In the genomic region with DNA sequence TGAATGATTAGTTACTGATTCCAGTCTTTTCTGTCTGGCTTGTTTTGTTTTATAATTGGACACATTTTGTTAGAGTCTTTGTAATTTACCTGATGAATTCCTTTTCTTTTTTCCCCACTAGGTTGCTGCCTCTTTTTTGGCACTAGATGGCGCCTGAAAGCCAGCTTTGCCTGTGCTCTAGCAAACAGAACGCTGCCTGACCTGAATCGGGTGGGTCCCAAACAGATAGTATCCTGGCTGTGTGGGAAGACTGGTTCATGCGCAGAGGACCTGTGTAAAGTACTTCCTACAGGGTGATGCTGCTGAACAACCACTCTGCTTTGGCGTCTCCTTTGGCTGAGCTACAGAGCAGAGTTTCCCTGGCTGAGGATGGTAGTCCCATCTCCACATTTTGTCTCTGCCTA, we compare ENCODE assay signal across 8 cellular contexts.
DNase-seq lines count a peak whose midpoint lies in the region; ATAC-seq, FAIRE-seq and TF ChIP-seq lines count a peak whose summit lies in the region.

No MANE protein-coding gene starts in this region.

- H3K9me3 ChIP-seq in cardiac muscle cell (ENCODE audit: low read depth): no peaks in the 10 kb centered on the region

- H3K27ac ChIP-seq in cardiac muscle cell (no peak overlapping the region), dorsolateral prefrontal cortex (no peak overlapping the region)

- H3K4me1 ChIP-seq in cardiac muscle cell (ENCODE audit: low read depth): no peaks in the 10 kb centered on the region

- intact Hi-C loops in cardiac septum (cut with DNase I): loop anchor here (5.0 kb wide), 1 partner anchor 289 kb away; a partner anchor contains a TSS
- intact Hi-C loops in dorsolateral prefrontal cortex (cut with DNase I): no loop called here

- TF ChIP-seq CTCF in cardiac muscle cell (IDR thresholded peaks at IDR 0.05; ENCODE audit: low read depth, low read length): peak; percentile 33
- TF ChIP-seq CTCF in dorsolateral prefrontal cortex (IDR thresholded peaks at IDR 0.05 in 54 of 56, conservative IDR thresholded peaks at IDR 0.05 in 2 of 56; ENCODE audit: low read depth in 1 of 56, partially characterized antibody in 56 of 56): peak in 1 of 56 donors; percentile 10

- ATAC-seq in GM19397 (IDR thresholded peaks at IDR 0.05; ENCODE audit: unreplicated experiment): no peak

- peak; percentile 97 for TF ChIP-seq RAD21 in Ishikawa (IDR thresholded peaks at IDR 0.05; ENCODE audit: low read depth)

- H3K4me3 ChIP-seq in cardiac muscle cell (no peak overlapping the region), dorsolateral prefrontal cortex (no peak overlapping the region)

- FAIRE-seq in TTC549 (lab: Jason Lieb, UNC): peak; percentile 47

- no peak for TF ChIP-seq EP300 in Ishikawa (IDR thresholded peaks at IDR 0.05; ENCODE audit: borderline replicate concordance)

- DNase-seq in cardiac muscle cell (ENCODE audit: low read depth in 1 of 2, low spot score in 1 of 2) (peak; percentile 6 to 24), cardiac septum (ENCODE audit: low spot score) (no peak), fibroblast of peridontal ligament (ENCODE audit: extremely low read depth) (peak; percentile 16), dorsolateral prefrontal cortex (no peak)
- peak; percentile 53 for DNase-seq in stimulated activated CD8-positive, alpha-beta memory T cell treated with anti-CD3 and anti-CD28 coated beads, Interleukin-4, amount 100 ng/mL, for 48 hours

- H3K27me3 ChIP-seq in cardiac muscle cell: no peaks in the 10 kb centered on the region
- H3K27me3 ChIP-seq in dorsolateral prefrontal cortex: no peaks in the 10 kb centered on the region

- no peaks in the 10 kb centered on the region for H3K36me3 ChIP-seq in cardiac muscle cell

TF ChIP-seq in Ishikawa, 13 proteins besides CTCF, POLR2A, EP300 and RAD21:
- no peak for TF ChIP-seq TEAD4 (IDR thresholded peaks at IDR 0.05)
- TF ChIP-seq TAF1 (IDR thresholded peaks at IDR 0.05; ENCODE audit: low read depth): no peak
- TF ChIP-seq, protein P1, sequence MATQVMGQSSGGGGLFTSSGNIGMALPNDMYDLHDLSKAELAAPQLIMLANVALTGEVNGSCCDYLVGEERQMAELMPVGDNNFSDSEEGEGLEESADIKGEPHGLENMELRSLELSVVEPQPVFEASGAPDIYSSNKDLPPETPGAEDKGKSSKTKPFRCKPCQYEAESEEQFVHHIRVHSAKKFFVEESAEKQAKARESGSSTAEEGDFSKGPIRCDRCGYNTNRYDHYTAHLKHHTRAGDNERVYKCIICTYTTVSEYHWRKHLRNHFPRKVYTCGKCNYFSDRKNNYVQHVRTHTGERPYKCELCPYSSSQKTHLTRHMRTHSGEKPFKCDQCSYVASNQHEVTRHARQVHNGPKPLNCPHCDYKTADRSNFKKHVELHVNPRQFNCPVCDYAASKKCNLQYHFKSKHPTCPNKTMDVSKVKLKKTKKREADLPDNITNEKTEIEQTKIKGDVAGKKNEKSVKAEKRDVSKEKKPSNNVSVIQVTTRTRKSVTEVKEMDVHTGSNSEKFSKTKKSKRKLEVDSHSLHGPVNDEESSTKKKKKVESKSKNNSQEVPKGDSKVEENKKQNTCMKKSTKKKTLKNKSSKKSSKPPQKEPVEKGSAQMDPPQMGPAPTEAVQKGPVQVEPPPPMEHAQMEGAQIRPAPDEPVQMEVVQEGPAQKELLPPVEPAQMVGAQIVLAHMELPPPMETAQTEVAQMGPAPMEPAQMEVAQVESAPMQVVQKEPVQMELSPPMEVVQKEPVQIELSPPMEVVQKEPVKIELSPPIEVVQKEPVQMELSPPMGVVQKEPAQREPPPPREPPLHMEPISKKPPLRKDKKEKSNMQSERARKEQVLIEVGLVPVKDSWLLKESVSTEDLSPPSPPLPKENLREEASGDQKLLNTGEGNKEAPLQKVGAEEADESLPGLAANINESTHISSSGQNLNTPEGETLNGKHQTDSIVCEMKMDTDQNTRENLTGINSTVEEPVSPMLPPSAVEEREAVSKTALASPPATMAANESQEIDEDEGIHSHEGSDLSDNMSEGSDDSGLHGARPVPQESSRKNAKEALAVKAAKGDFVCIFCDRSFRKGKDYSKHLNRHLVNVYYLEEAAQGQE (IDR thresholded peaks at IDR 0.05; ENCODE audit: low read depth): no peak
- TF ChIP-seq, protein P2, sequence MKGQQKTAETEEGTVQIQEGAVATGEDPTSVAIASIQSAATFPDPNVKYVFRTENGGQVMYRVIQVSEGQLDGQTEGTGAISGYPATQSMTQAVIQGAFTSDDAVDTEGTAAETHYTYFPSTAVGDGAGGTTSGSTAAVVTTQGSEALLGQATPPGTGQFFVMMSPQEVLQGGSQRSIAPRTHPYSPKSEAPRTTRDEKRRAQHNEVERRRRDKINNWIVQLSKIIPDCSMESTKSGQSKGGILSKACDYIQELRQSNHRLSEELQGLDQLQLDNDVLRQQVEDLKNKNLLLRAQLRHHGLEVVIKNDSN (IDR thresholded peaks at IDR 0.05): peak; percentile 32; the same call in 1 of the 2 replicates
- TF ChIP-seq EGR1 (IDR thresholded peaks at IDR 0.05): no peak
- TF ChIP-seq TCF12 (IDR thresholded peaks at IDR 0.05; ENCODE audit: low read depth): peak; percentile 59
- TF ChIP-seq YY1 (IDR thresholded peaks at IDR 0.05; ENCODE audit: low read depth): no peak
- no peak for TF ChIP-seq CEBPB (IDR thresholded peaks at IDR 0.05)
- no peak for TF ChIP-seq NFIC (IDR thresholded peaks at IDR 0.05)
- no peak for TF ChIP-seq ZBTB7A (IDR thresholded peaks at IDR 0.05; ENCODE audit: low read depth)
- TF ChIP-seq FOXM1 (IDR thresholded peaks at IDR 0.05; ENCODE audit: borderline replicate concordance, low read depth): no peak
- TF ChIP-seq CREB1 (IDR thresholded peaks at IDR 0.05; ENCODE audit: low read depth): no peak

Comparison
In these comparisons a context has a peak if more than half of its experiments do, and no peak if none do; other contexts are left out.
1. DNase-seq: peak in cardiac muscle cell (2 of 2), fibroblast of peridontal ligament (single experiment) and stimulated activated CD8-positive, alpha-beta memory T cell treated with anti-CD3 and anti-CD28 coated beads, Interleukin-4, amount 100 ng/mL, for 48 hours (single experiment); none in cardiac septum (single experiment) and dorsolateral prefrontal cortex (0 of 10).